ENCODE assay signal across 14 cellular contexts in the genomic region with DNA sequence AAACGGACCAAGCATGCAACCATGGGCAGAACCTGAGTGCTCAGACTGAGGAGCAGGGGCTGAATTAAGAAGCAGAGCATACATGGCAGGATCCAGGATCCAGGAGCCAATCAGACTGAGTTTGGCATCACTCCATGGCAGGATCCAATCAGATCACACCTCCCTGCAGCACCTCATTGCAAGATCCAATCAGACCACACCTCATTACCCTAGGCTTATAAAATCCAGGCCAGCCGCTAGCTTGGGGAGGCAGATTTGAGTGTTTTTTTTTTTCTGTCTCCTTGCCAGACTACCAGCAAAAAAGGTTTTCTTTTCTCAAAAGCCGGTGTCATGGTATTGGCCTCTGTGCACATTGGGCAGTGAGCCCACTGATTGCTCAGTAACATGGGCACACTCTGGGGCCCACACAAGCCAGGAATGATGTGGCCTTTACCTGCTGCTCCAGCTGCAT.
DNase-seq lines count a peak whose midpoint lies in the region; ATAC-seq and TF ChIP-seq lines count a peak whose summit lies in the region.
"Had no signal": no experiment of that assay in that cellular context is flagged by ENCODE, and none has a peak within 500 bp of the region (broad histone marks: within the 10 kb centered on the region; RNA-seq: fewer than 3 reads in every experiment).

No MANE protein-coding gene starts in this region.

- no peak for TF ChIP-seq POLR2A in GM18505 (IDR thresholded peaks at IDR 0.05; ENCODE audit: borderline replicate concordance, extremely low read depth, insufficient read depth, insufficient read length)

- H3K27ac ChIP-seq in PC-9 = peak overlapping the region; percentile 35; the same call in 1 of the 2 replicates
- H3K27ac ChIP-seq: sigmoid colon had no signal

- no peaks in the 10 kb centered on the region for H3K79me2 ChIP-seq in PC-9 (ENCODE audit: low read depth)

- no peak for ATAC-seq in stimulated activated effector memory CD8-positive, alpha-beta T cell treated with anti-CD3 and anti-CD28 coated beads, Interleukin-12 subunit alpha, Interleukin-12 subunit beta, amount 100 ng/mL, for 72 hours
- ATAC-seq in GM18505 (IDR thresholded peaks at IDR 0.05; ENCODE audit: unreplicated experiment) (no peak), HG02885 (IDR thresholded peaks at IDR 0.05; ENCODE audit: poor library complexity, unreplicated experiment) (no peak), GM21786 (IDR thresholded peaks at IDR 0.05; ENCODE audit: unreplicated experiment) (no peak)

- H3K36me3 ChIP-seq in PC-9 (ENCODE audit: low read depth) = no peaks in the 10 kb centered on the region
- H3K36me3 ChIP-seq: sigmoid colon had no signal

- H3K4me2 ChIP-seq in PC-9 = no peak overlapping the region

- intact Hi-C loops in PC-9 (cut with micrococcal nuclease; ENCODE audit: unreplicated experiment) = no loop called here

- H3K4me1 ChIP-seq in PC-9 (replicated peaks; ENCODE audit: insufficient read depth) = peaks cover 28% of the 10 kb centered on the region
- H3K4me1 ChIP-seq: sigmoid colon had no signal

- H3K36me3 Mint-ChIP-seq in nephron (ENCODE audit: low read depth) = no peaks in the 10 kb centered on the region
- peaks cover 7% of the 10 kb centered on the region for H3K36me3 Mint-ChIP-seq in stimulated activated effector memory CD8-positive, alpha-beta T cell treated with anti-CD3 and anti-CD28 coated beads, Interleukin-12 subunit alpha, Interleukin-12 subunit beta, amount 100 ng/mL, for 72 hours

- no peaks in the 10 kb centered on the region for H3K9me3 Mint-ChIP-seq in nephron
- H3K9me3 Mint-ChIP-seq in stimulated activated effector memory CD8-positive, alpha-beta T cell treated with anti-CD3 and anti-CD28 coated beads, Interleukin-12 subunit alpha, Interleukin-12 subunit beta, amount 100 ng/mL, for 72 hours = no peaks in the 10 kb centered on the region
- H3K9me3 Mint-ChIP-seq: stimulated activated naive CD8-positive, alpha-beta T cell treated with anti-CD3 and anti-CD28 coated beads, Interleukin-15, amount 100 ng/mL, for 72 hours had no signal

- H2AFZ ChIP-seq in PC-9 = no peak overlapping the region

- peaks cover 9% of the 10 kb centered on the region for H3K27me3 Mint-ChIP-seq in nephron (ENCODE audit: low read depth)

- no peaks in the 10 kb centered on the region for H3K9me3 ChIP-seq in PC-9 (ENCODE audit: insufficient read depth, low read depth)
- H3K9me3 ChIP-seq: sigmoid colon had no signal

- no TSS peak for BruUV-seq in PC-9 (replicated peaks; lab: Mats Ljungman, UMichigan)

- peak overlapping the region; percentile 49 to 76 (median 57) for H3K27ac Mint-ChIP-seq in nephron
- H3K27ac Mint-ChIP-seq in stimulated activated effector memory CD8-positive, alpha-beta T cell treated with anti-CD3 and anti-CD28 coated beads, Interleukin-12 subunit alpha, Interleukin-12 subunit beta, amount 100 ng/mL, for 72 hours = no peak overlapping the region
- H3K27ac Mint-ChIP-seq: stimulated activated naive CD8-positive, alpha-beta T cell treated with anti-CD3 and anti-CD28 coated beads, Interleukin-15, amount 100 ng/mL, for 72 hours had no signal

- DNase-seq in ELR (ENCODE audit: low read depth) = peak; percentile 9
- DNase-seq in PC-9 = peak; percentile 6 to 38
- DNase-seq in epithelial cell of esophagus (ENCODE audit: low read depth) = peak; percentile 68
- no peak for DNase-seq in stimulated activated effector memory CD8-positive, alpha-beta T cell treated with anti-CD3 and anti-CD28 coated beads, Interleukin-12 subunit alpha, Interleukin-12 subunit beta, amount 100 ng/mL, for 72 hours (ENCODE audit: low spot score in 2 of 2)
- DNase-seq: H7; NCI-H1092 treated with DMSO at 0.1 percent for 48 hours; NCI-H510A; sigmoid colon; stimulated activated naive CD8-positive, alpha-beta T cell treated with anti-CD3 and anti-CD28 coated beads, Interleukin-15, amount 100 ng/mL, for 72 hours; T1000 had no signal

- H3K4me1 Mint-ChIP-seq in nephron = peaks cover 21% of the 10 kb centered on the region
- peaks cover 28% of the 10 kb centered on the region for H3K4me1 Mint-ChIP-seq in stimulated activated effector memory CD8-positive, alpha-beta T cell treated with anti-CD3 and anti-CD28 coated beads, Interleukin-12 subunit alpha, Interleukin-12 subunit beta, amount 100 ng/mL, for 72 hours

- no peaks in the 10 kb centered on the region for H3K9me2 ChIP-seq in PC-9 (ENCODE audit: insufficient read depth)

- POLR2A ChIA-PET in PC-9 (lab: Charles Lee; ENCODE audit: unreplicated experiment) = no interaction called here

- CTCF ChIA-PET in PC-9 (lab: Charles Lee) = no interaction called here

- no peaks in the 10 kb centered on the region for H4K20me1 ChIP-seq in PC-9 (ENCODE audit: insufficient read depth)

- TF ChIP-seq CTCF in PC-9 (conservative IDR thresholded peaks at IDR 0.05) (no peak), epithelial cell of esophagus (IDR thresholded peaks at IDR 0.05; ENCODE audit: insufficient read depth, low read depth, low read length, missing control alignments) (no peak), nephron (IDR thresholded peaks at IDR 0.05; ENCODE audit: unreplicated experiment in 3 of 3) (no peak)

- no peaks in the 10 kb centered on the region for H3K27me3 ChIP-seq in PC-9 (ENCODE audit: insufficient read depth, low read depth)
- H3K27me3 ChIP-seq: sigmoid colon had no signal

- H3K4me3 ChIP-seq in PC-9 (no peak overlapping the region), epithelial cell of esophagus (ENCODE audit: low read length) (no peak overlapping the region)
- H3K4me3 ChIP-seq: sigmoid colon had no signal

- H3F3A ChIP-seq in PC-9 (ENCODE audit: insufficient read depth, low read depth) = peaks cover 17% of the 10 kb centered on the region

- H3K4me3 Mint-ChIP-seq in nephron = no peak overlapping the region
- no peak overlapping the region for H3K4me3 Mint-ChIP-seq in stimulated activated effector memory CD8-positive, alpha-beta T cell treated with anti-CD3 and anti-CD28 coated beads, Interleukin-12 subunit alpha, Interleukin-12 subunit beta, amount 100 ng/mL, for 72 hours
- H3K4me3 Mint-ChIP-seq: stimulated activated naive CD8-positive, alpha-beta T cell treated with anti-CD3 and anti-CD28 coated beads, Interleukin-15, amount 100 ng/mL, for 72 hours had no signal

Comparison
In these comparisons a context has a peak if more than half of its experiments do, and no peak if none do; other contexts are left out.
1. DNase-seq: peak in ELR (single experiment), PC-9 (2 of 2) and epithelial cell of esophagus (single experiment); none in stimulated activated effector memory CD8-positive, alpha-beta T cell treated with anti-CD3 and anti-CD28 coated beads, Interleukin-12 subunit alpha, Interleukin-12 subunit beta, amount 100 ng/mL, for 72 hours (0 of 2).